ENCODE assay signal across 8 cellular contexts in the genomic region with DNA sequence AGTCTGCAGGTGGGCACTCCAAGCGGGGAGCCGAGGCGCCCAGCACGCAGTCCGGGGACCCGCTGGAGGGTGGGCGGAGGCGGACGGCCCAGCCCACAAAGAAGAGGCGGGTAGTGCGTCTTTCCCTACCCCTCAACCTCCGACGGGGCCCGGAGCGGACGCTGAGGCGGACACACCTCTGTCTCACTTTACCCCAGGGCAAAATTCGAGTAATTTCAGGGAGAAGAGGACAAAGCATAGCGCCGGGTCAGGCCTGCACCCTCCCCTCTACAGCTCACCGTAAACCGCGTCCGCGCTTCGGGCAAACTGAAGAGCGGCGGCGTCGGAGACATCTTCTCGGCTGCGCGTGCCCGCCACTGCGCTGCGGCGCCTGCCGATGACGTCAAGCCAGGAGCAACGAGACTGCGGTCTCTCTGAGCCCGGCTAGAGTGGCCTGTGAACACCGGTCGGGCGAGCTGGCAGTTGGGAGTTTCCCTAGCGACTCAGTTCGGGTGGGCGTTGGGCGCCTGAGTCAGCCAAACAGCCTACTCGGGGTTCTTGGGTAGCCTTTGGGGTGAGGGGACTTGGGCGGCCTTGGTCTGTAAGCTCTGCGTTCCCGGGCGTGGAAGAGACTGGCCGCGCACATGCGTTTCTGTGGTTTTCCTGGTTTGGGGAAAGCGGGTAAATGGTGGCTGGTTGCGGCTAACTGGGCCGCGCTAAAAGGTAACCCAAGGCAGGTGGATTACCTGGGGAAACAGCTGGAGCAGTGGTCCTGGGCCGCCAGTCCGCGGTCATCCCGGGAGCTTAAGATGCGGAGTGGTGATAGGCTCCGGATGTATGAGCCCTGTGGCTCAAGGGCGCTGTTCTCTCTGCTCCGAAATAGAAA. TPM values are rescaled to one million over a fixed set of nuclear protein-coding genes. Genes with fewer than 3 reads are reported as not detected.
DNase-seq lines count a peak whose midpoint lies in the region; ATAC-seq and TF ChIP-seq lines count a peak whose summit lies in the region.

A gene with protein sequence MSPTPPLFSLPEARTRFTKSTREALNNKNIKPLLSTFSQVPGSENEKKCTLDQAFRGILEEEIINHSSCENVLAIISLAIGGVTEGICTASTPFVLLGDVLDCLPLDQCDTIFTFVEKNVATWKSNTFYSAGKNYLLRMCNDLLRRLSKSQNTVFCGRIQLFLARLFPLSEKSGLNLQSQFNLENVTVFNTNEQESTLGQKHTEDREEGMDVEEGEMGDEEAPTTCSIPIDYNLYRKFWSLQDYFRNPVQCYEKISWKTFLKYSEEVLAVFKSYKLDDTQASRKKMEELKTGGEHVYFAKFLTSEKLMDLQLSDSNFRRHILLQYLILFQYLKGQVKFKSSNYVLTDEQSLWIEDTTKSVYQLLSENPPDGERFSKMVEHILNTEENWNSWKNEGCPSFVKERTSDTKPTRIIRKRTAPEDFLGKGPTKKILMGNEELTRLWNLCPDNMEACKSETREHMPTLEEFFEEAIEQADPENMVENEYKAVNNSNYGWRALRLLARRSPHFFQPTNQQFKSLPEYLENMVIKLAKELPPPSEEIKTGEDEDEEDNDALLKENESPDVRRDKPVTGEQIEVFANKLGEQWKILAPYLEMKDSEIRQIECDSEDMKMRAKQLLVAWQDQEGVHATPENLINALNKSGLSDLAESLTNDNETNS (minus strand): TSS at position 360 of the 865 bp plus-strand sequence. CDS start 28 bp downstream, at position 332.

- peaks cover 0 to 21% (median 7%) of the 10 kb centered on the region in 4 donors for H3K36me3 ChIP-seq in upper lobe of left lung

- H3K9me3 Mint-ChIP-seq in T-helper 1 cell treated with Interleukin-12 subunit alpha and Interleukin-12 subunit beta and Interleukin-4 antibody, amounts not matched to agents 30 μg/mL and 1 μg/mL, for 36 hours: no peaks in the 10 kb centered on the region

- 1 to 2% methylated on average over 13 to 60 of the region's 69 CpGs for WGBS in upper lobe of left lung, 2 donors

- no peaks in the 10 kb centered on the region for H3K27me3 ChIP-seq in upper lobe of left lung

- H3K27me3 Mint-ChIP-seq in T-helper 1 cell treated with Interleukin-12 subunit alpha and Interleukin-12 subunit beta and Interleukin-4 antibody, amounts not matched to agents 30 μg/mL and 1 μg/mL, for 36 hours (ENCODE audit: low read depth): no peaks in the 10 kb centered on the region

- peak in 1 of 6 experiments; percentile 7 for TF ChIP-seq CTCF in upper lobe of left lung (IDR thresholded peaks at IDR 0.05)

- peak in 3 of 4 donors; percentile 75 to 92 (median 91) for TF ChIP-seq POLR2A in upper lobe of left lung (IDR thresholded peaks at IDR 0.05)

- H3K9me3 ChIP-seq in upper lobe of left lung: no peaks in the 10 kb centered on the region

- intact Hi-C loops in left cardiac atrium (cut with DNase I): no loop called here
- intact Hi-C loops in posterior vena cava (cut with DNase I): no loop called here

- H3K27ac Mint-ChIP-seq in T-helper 1 cell treated with Interleukin-12 subunit alpha and Interleukin-12 subunit beta and Interleukin-4 antibody, amounts not matched to agents 30 μg/mL and 1 μg/mL, for 36 hours: peak within 1 kb of the TSS; percentile 99

- peak; percentile 89 for DNase-seq in NCI-H146 treated with DMSO at 0.1 percent for 48 hours (lab: John Stamatoyannopoulos, UW; ENCODE audit: unreplicated experiment)
- peak; percentile 94 for DNase-seq in amniotic stem cell (lab: John Stamatoyannopoulos, UW)
- peak; percentile 96 for DNase-seq in left cardiac atrium
- peak; percentile 99 for DNase-seq in posterior vena cava (ENCODE audit: low spot score)
- peak; percentile 95 to 99 for DNase-seq in upper lobe of left lung

- H3K4me1 ChIP-seq in upper lobe of left lung: peaks cover 12 to 29% (median 19%) of the 10 kb centered on the region in 4 donors

- H3K4me3 Mint-ChIP-seq in T-helper 1 cell treated with Interleukin-12 subunit alpha and Interleukin-12 subunit beta and Interleukin-4 antibody, amounts not matched to agents 30 μg/mL and 1 μg/mL, for 36 hours: peak within 1 kb of the TSS; percentile 95

- peak in 2 of 4 donors; percentile 1 to 27 for TF ChIP-seq EP300 in upper lobe of left lung (IDR thresholded peaks at IDR 0.05)

- peaks cover 23% of the 10 kb centered on the region for H3K4me1 Mint-ChIP-seq in T-helper 1 cell treated with Interleukin-12 subunit alpha and Interleukin-12 subunit beta and Interleukin-4 antibody, amounts not matched to agents 30 μg/mL and 1 μg/mL, for 36 hours (ENCODE audit: low read depth)

- ATAC-seq in GM18498 (IDR thresholded peaks at IDR 0.05; ENCODE audit: unreplicated experiment): peak; percentile 92
- ATAC-seq in HG02884 (IDR thresholded peaks at IDR 0.05; ENCODE audit: unreplicated experiment): peak; percentile 89
- ATAC-seq in left cardiac atrium: peak; percentile 98 to 99
- peak; percentile 98 to 99 for ATAC-seq in upper lobe of left lung (ENCODE audit: low FRiP score in 2 of 2)

- H3K36me3 Mint-ChIP-seq in T-helper 1 cell treated with Interleukin-12 subunit alpha and Interleukin-12 subunit beta and Interleukin-4 antibody, amounts not matched to agents 30 μg/mL and 1 μg/mL, for 36 hours (ENCODE audit: low read depth): peaks cover 15% of the 10 kb centered on the region

- peak within 1 kb of the TSS; percentile 89 to 96 (median 93) for H3K27ac ChIP-seq in upper lobe of left lung

- H3K4me3 ChIP-seq in upper lobe of left lung: peak within 1 kb of the TSS; percentile 92 to 99 (median 92)

RNA-seq across cellular contexts. Expression of the gene that starts here (rescaled TPM):
- total RNA-seq in left cardiac atrium (10 to 100 TPM; 16.6 to 17.3 TPM), posterior vena cava (10 to 100 TPM; 25.9 to 26.4 TPM), upper lobe of left lung (10 to 100 TPM; 21.2 to 93.2 (median 30.4) TPM)

Comparison
In these comparisons a context has a peak if more than half of its experiments do, and no peak if none do; other contexts are left out.
1. Peak in every context shown above with its lines: DNase-seq, ATAC-seq, H3K4me3 ChIP-seq and H3K27ac ChIP-seq.